ENCODE assay signal across 21 cellular contexts in genomic region chr3:31432897-31433678, GRCh38.
DNase-seq lines count a peak whose midpoint lies in the region; ATAC-seq and TF ChIP-seq lines count a peak whose summit lies in the region.
"Had no signal": no experiment of that assay in that cellular context is flagged by ENCODE, and none has a peak within 500 bp of the region (broad histone marks: within the 10 kb centered on the region; RNA-seq: fewer than 3 reads in every experiment).

No MANE protein-coding gene starts in this region.

- WGBS in adrenal gland, 4 donors, result 25 to 33% (median 29%) methylated on average over 7 of the region's 7 CpGs

- no peaks in the 10 kb centered on the region for H3K36me3 ChIP-seq in adrenal gland (replicated peaks in 1 of 2)
- no peaks in the 10 kb centered on the region for H3K36me3 ChIP-seq in gastrocnemius medialis
- H3K36me3 ChIP-seq: ascending aorta, pancreas, tibial artery had no signal

- H3K27me3 ChIP-seq in adrenal gland (no peaks in the 10 kb centered on the region), gastrocnemius medialis (no peaks in the 10 kb centered on the region)
- H3K27me3 ChIP-seq: ascending aorta, pancreas, tibial artery had no signal

- H3K4me1 ChIP-seq in adrenal gland (replicated peaks in 1 of 2) (peaks cover 0 to 6% of the 10 kb centered on the region in 2 donors), gastrocnemius medialis (no peaks in the 10 kb centered on the region)
- H3K4me1 ChIP-seq: ascending aorta, pancreas had no signal

- peak; percentile 25 for ATAC-seq in HG02884 (IDR thresholded peaks at IDR 0.05; ENCODE audit: unreplicated experiment)
- ATAC-seq in gastrocnemius medialis, result no peak
- ATAC-seq: naive thymus-derived CD8-positive, alpha-beta T cell; pancreas; stimulated activated naive CD8-positive, alpha-beta T cell treated with anti-CD3 and anti-CD28 coated beads, Interleukin-15, Interleukin-2, amounts not matched to agents 100 U/mL and 50 U/mL, for 24 hours had no signal

- H3K27ac ChIP-seq in adrenal gland, result peak overlapping the region in 1 of 5 donors; percentile 24
- H3K27ac ChIP-seq in gastrocnemius medialis, result no peak overlapping the region
- H3K27ac ChIP-seq: ascending aorta, pancreas, tibial artery had no signal

- TF ChIP-seq POLR2A in adrenal gland (IDR thresholded peaks at IDR 0.05) (no peak), gastrocnemius medialis (IDR thresholded peaks at IDR 0.05) (no peak)

- H3K4me3 ChIP-seq in adrenal gland, result no peak overlapping the region
- no peak overlapping the region for H3K4me3 ChIP-seq in fibroblast of mammary gland (ENCODE audit: control insufficient read depth, low read depth, low read length)
- no peak overlapping the region for H3K4me3 ChIP-seq in gastrocnemius medialis
- H3K4me3 ChIP-seq: ascending aorta, pancreas, tibial artery had no signal

- no peak for TF ChIP-seq CTCF in adrenal gland (IDR thresholded peaks at IDR 0.05)
- TF ChIP-seq CTCF in fibroblast of mammary gland (conservative IDR thresholded peaks at IDR 0.05; ENCODE audit: control insufficient read depth, insufficient read depth, low read depth, low read length), result no peak
- no peak for TF ChIP-seq CTCF in gastrocnemius medialis (IDR thresholded peaks at IDR 0.05 in 4 of 5, conservative IDR thresholded peaks at IDR 0.05 in 1 of 5)

- in situ Hi-C loops in gastrocnemius medialis (cut with MboI; ENCODE audit: low sequenced_read_pairs in 4 of 4), result no loop called here

- intact Hi-C loops in adrenal gland (cut with DNase I), result no loop called here
- intact Hi-C loops in gastrocnemius medialis (cut with DNase I; ENCODE audit: low total_unique reads), result no loop called here

- peak in 6 of 7 donors; percentile 29 to 72 (median 34) for DNase-seq in adrenal gland
- DNase-seq in fibroblast of mammary gland (ENCODE audit: low read depth), result peak; percentile 23
- peak; percentile 22 for DNase-seq in pulmonary artery endothelial cell (ENCODE audit: low read depth, low spot score)
- no peak for DNase-seq in germinal center (ENCODE audit: low spot score)
- no peak for DNase-seq in gastrocnemius medialis
- no peak for DNase-seq in foreskin melanocyte
- DNase-seq: activated CD8-positive, alpha-beta memory T cell treated with anti-CD3 and anti-CD28 coated beads for 24 hours; activated naive CD4-positive, alpha-beta T cell treated with anti-CD3 and anti-CD28 coated beads, Interleukin-2, amount 50 U/mL, for 16 hours; activated T-cell treated with anti-CD3 and anti-CD28 coated beads, Interleukin-2, amount 50 U/mL, for 48 hours; CD4-positive, alpha-beta T cell; effector memory CD4-positive, alpha-beta T cell; naive thymus-derived CD8-positive, alpha-beta T cell; NCI-H1417; NCI-H524; pancreas; SHP77; stimulated activated CD4-positive, alpha-beta T cell treated with anti-CD3 and anti-CD28 coated beads, Interleukin-2, amount 100 ng/mL, for 24 hours; stimulated activated naive CD8-positive, alpha-beta T cell treated with anti-CD3 and anti-CD28 coated beads, Interleukin-15, Interleukin-2, amounts not matched to agents 100 U/mL and 50 U/mL, for 24 hours; tibial artery had no signal

- H3K9me3 ChIP-seq in adrenal gland (replicated peaks in 1 of 3) (no peaks in the 10 kb centered on the region), gastrocnemius medialis (no peaks in the 10 kb centered on the region)
- H3K9me3 ChIP-seq: pancreas had no signal

Comparison
In these comparisons a context has a peak if more than half of its experiments do, and no peak if none do; other contexts are left out.
1. DNase-seq: peak in adrenal gland (6 of 7), fibroblast of mammary gland (single experiment) and pulmonary artery endothelial cell (single experiment); none in germinal center (single experiment), gastrocnemius medialis (0 of 2) and foreskin melanocyte (single experiment).